ENCODE assay signal across 30 cellular contexts in genomic region chr1:169015464-169015863, GRCh38.
"Had no signal": no experiment of that assay in that cellular context is flagged by ENCODE, and none has a peak within 500 bp of the region (broad histone marks: within the 10 kb centered on the region; RNA-seq: fewer than 3 reads in every experiment).

No MANE protein-coding gene starts in this region.

- H3K4me3 Mint-ChIP-seq: activated CD4-positive, alpha-beta memory T cell treated with anti-CD3 and anti-CD28 coated beads, Interleukin-2, amount 10 ng/mL, durations not matched to agents 7 days and 5 days; activated CD4-positive, alpha-beta T cell treated with anti-CD3 and anti-CD28 coated beads for 36 hours; activated CD4-positive, alpha-beta T cell treated with anti-CD3 and anti-CD28 coated beads, Interleukin-2, amount 10 ng/mL, durations not matched to agents 24 days and 14 days; activated naive CD8-positive, alpha-beta T cell; activated T-cell treated with anti-CD3 and anti-CD28 coated beads, Interleukin-2, amount 50 U/mL, for 24 hours; activated T-cell treated with anti-CD3 and anti-CD28 coated beads, Interleukin-2, amount 50 U/mL, for 72 hours; central memory CD8-positive, alpha-beta T cell; dendritic cell treated with granulocyte-macrophage colony-stimulating factor and Interleukin-4, amounts not matched to agents 40 ng/mL and 50 ng/mL, for 4 days; endodermal cell had no signal

- H3K27ac ChIP-seq: brain microvascular endothelial cell, coronary artery, dorsolateral prefrontal cortex had no signal

- ATAC-seq: activated CD4-positive, alpha-beta T cell treated with anti-CD3 and anti-CD28 coated beads for 36 hours; activated T-cell treated with anti-CD3 and anti-CD28 coated beads, Interleukin-2, amount 50 U/mL, for 72 hours; esophagus mucosa had no signal

- H3K4me3 ChIP-seq: coronary artery, dorsolateral prefrontal cortex had no signal

- H3K27ac Mint-ChIP-seq: activated CD4-positive, alpha-beta memory T cell treated with anti-CD3 and anti-CD28 coated beads, Interleukin-2, amount 10 ng/mL, durations not matched to agents 7 days and 5 days; activated CD4-positive, alpha-beta T cell treated with anti-CD3 and anti-CD28 coated beads for 36 hours; activated CD4-positive, alpha-beta T cell treated with anti-CD3 and anti-CD28 coated beads, Interleukin-2, amount 10 ng/mL, durations not matched to agents 24 days and 14 days; activated naive CD8-positive, alpha-beta T cell; activated T-cell treated with anti-CD3 and anti-CD28 coated beads, Interleukin-2, amount 50 U/mL, for 24 hours; activated T-cell treated with anti-CD3 and anti-CD28 coated beads, Interleukin-2, amount 50 U/mL, for 72 hours; endodermal cell had no signal

- H3K27me3 ChIP-seq: brain microvascular endothelial cell, dorsolateral prefrontal cortex had no signal

- H3K36me3 Mint-ChIP-seq: activated naive CD8-positive, alpha-beta T cell had no signal

- DNase-seq: activated CD4-positive, alpha-beta memory T cell treated with anti-CD3 and anti-CD28 coated beads, Interleukin-2, amount 10 ng/mL, durations not matched to agents 7 days and 5 days; activated CD4-positive, alpha-beta T cell treated with anti-CD3 and anti-CD28 coated beads for 36 hours; activated CD4-positive, alpha-beta T cell treated with anti-CD3 and anti-CD28 coated beads, Interleukin-2, amount 10 ng/mL, durations not matched to agents 24 days and 14 days; activated CD4-positive, CD25-positive, alpha-beta regulatory T cell; activated CD4-positive, CD25-positive, alpha-beta regulatory T cell treated with anti-CD3 and anti-CD28 coated beads, Interleukin-2, amount 50 U/mL, for 72 hours; activated CD8-positive, alpha-beta memory T cell treated with anti-CD3 and anti-CD28 coated beads, Interleukin-2, amount 50 U/mL, for 48 hours; activated effector memory CD4-positive, alpha-beta T cell treated with Interleukin-2 at 50 U/mL for 16 hours; activated gamma-delta T cell treated with Interleukin-2 at 50 U/mL for 16 hours; activated naive CD4-positive, alpha-beta T cell treated with anti-CD3 and anti-CD28 coated beads, Interleukin-2, amount 50 U/mL, for 16 hours; activated naive CD4-positive, alpha-beta T cell treated with Interleukin-2 at 50 U/mL for 16 hours; activated T-cell treated with anti-CD3 and anti-CD28 coated beads for 4 hours; activated T-cell treated with anti-CD3 and anti-CD28 coated beads, Interleukin-2, amount 50 U/mL, for 24 hours; activated T-cell treated with anti-CD3 and anti-CD28 coated beads, Interleukin-2, amount 50 U/mL, for 72 hours; amniotic stem cell; anterior cingulate cortex; brain microvascular endothelial cell; dorsolateral prefrontal cortex; effector memory CD4-positive, alpha-beta T cell; endodermal cell; foreskin fibroblast; head of caudate nucleus; T-helper 2 cell had no signal

- FAIRE-seq: astrocyte, bronchial epithelial cell, frontal cortex had no signal

- H3K9me3 Mint-ChIP-seq: activated CD4-positive, alpha-beta memory T cell treated with anti-CD3 and anti-CD28 coated beads, Interleukin-2, amount 10 ng/mL, durations not matched to agents 7 days and 5 days; activated T-cell treated with anti-CD3 and anti-CD28 coated beads, Interleukin-2, amount 50 U/mL, for 24 hours; activated T-cell treated with anti-CD3 and anti-CD28 coated beads, Interleukin-2, amount 50 U/mL, for 72 hours; central memory CD8-positive, alpha-beta T cell; dendritic cell treated with granulocyte-macrophage colony-stimulating factor and Interleukin-4, amounts not matched to agents 40 ng/mL and 50 ng/mL, for 4 days; endodermal cell had no signal

- H3K27me3 Mint-ChIP-seq: activated CD4-positive, alpha-beta memory T cell treated with anti-CD3 and anti-CD28 coated beads, Interleukin-2, amount 10 ng/mL, durations not matched to agents 7 days and 5 days; activated CD4-positive, alpha-beta T cell treated with anti-CD3 and anti-CD28 coated beads for 36 hours; activated CD4-positive, alpha-beta T cell treated with anti-CD3 and anti-CD28 coated beads, Interleukin-2, amount 10 ng/mL, durations not matched to agents 24 days and 14 days; activated naive CD8-positive, alpha-beta T cell; activated T-cell treated with anti-CD3 and anti-CD28 coated beads, Interleukin-2, amount 50 U/mL, for 24 hours; central memory CD8-positive, alpha-beta T cell had no signal

- H3K4me1 Mint-ChIP-seq: central memory CD8-positive, alpha-beta T cell had no signal

- H3K36me3 ChIP-seq: brain microvascular endothelial cell had no signal
